14 cellular contexts compared by ENCODE assay signal in genomic region chr2:195486520-195486919, GRCh38.
DNase-seq lines count a peak whose midpoint lies in the region; ATAC-seq, FAIRE-seq and TF ChIP-seq lines count a peak whose summit lies in the region.
"Had no signal": no experiment of that assay in that cellular context is flagged by ENCODE, and none has a peak within 500 bp of the region (broad histone marks: within the 10 kb centered on the region; RNA-seq: fewer than 3 reads in every experiment).

No MANE protein-coding gene starts in this region.

- H2AFZ ChIP-seq in Karpas-422 (ENCODE audit: low read length), result no peak overlapping the region

- H3K4me3 ChIP-seq in Karpas-422 (ENCODE audit: low read length) (no peak overlapping the region), right lobe of liver (no peak overlapping the region), mesendoderm (ENCODE audit: low read length) (no peak overlapping the region)
- H3K4me3 ChIP-seq: body of pancreas had no signal

- H3K23ac ChIP-seq in mesendoderm (ENCODE audit: low read length), result no peak overlapping the region

- TF ChIP-seq CTCF in right lobe of liver (IDR thresholded peaks at IDR 0.05), result no peak

- no peak overlapping the region for H3K18ac ChIP-seq in mesendoderm (ENCODE audit: low read length)

- no peak overlapping the region for H4K8ac ChIP-seq in mesendoderm (ENCODE audit: low read depth, low read length)

- H3K27ac Mint-ChIP-seq in activated naive CD4-positive, alpha-beta T cell treated with anti-CD3 and anti-CD28 coated beads, Interleukin-2, amount 50 U/mL, for 72 hours, result peak overlapping the region in 1 of 2 donors; percentile 89
- H3K27ac Mint-ChIP-seq in activated CD8-positive, alpha-beta T cell treated with anti-CD3 and anti-CD28 coated beads, Interleukin-2, amount 10 ng/mL, durations not matched to agents 7 days and 5 days, result peak overlapping the region; percentile 47
- no peak overlapping the region for H3K27ac Mint-ChIP-seq in stimulated activated effector memory CD8-positive, alpha-beta T cell treated with anti-CD3 and anti-CD28 coated beads, Interleukin-12 subunit alpha, Interleukin-12 subunit beta, amount 100 ng/mL, for 72 hours

- H3K36me3 Mint-ChIP-seq in activated naive CD4-positive, alpha-beta T cell treated with anti-CD3 and anti-CD28 coated beads, Interleukin-2, amount 50 U/mL, for 72 hours, result peaks cover 5 to 33% of the 10 kb centered on the region in 2 donors
- H3K36me3 Mint-ChIP-seq in activated CD8-positive, alpha-beta T cell treated with anti-CD3 and anti-CD28 coated beads, Interleukin-2, amount 10 ng/mL, durations not matched to agents 7 days and 5 days (ENCODE audit: low read depth), result peaks cover 26% of the 10 kb centered on the region
- no peaks in the 10 kb centered on the region for H3K36me3 Mint-ChIP-seq in stimulated activated effector memory CD8-positive, alpha-beta T cell treated with anti-CD3 and anti-CD28 coated beads, Interleukin-12 subunit alpha, Interleukin-12 subunit beta, amount 100 ng/mL, for 72 hours

- H3K4me1 ChIP-seq in Karpas-422 (ENCODE audit: low read length), result peaks cover 8% of the 10 kb centered on the region
- no peaks in the 10 kb centered on the region for H3K4me1 ChIP-seq in right lobe of liver
- H3K4me1 ChIP-seq in mesendoderm (ENCODE audit: control insufficient read depth, low read depth, low read length), result no peaks in the 10 kb centered on the region
- H3K4me1 ChIP-seq: body of pancreas had no signal

- H2BK120ac ChIP-seq in mesendoderm (ENCODE audit: low read depth, low read length), result no peak overlapping the region

- peaks cover 5 to 19% of the 10 kb centered on the region in 2 donors for H3K9me3 Mint-ChIP-seq in activated naive CD4-positive, alpha-beta T cell treated with anti-CD3 and anti-CD28 coated beads, Interleukin-2, amount 50 U/mL, for 72 hours
- peaks cover 4% of the 10 kb centered on the region for H3K9me3 Mint-ChIP-seq in activated CD8-positive, alpha-beta T cell treated with anti-CD3 and anti-CD28 coated beads, Interleukin-2, amount 10 ng/mL, durations not matched to agents 7 days and 5 days (ENCODE audit: insufficient read depth)
- H3K9me3 Mint-ChIP-seq in stimulated activated effector memory CD8-positive, alpha-beta T cell treated with anti-CD3 and anti-CD28 coated beads, Interleukin-12 subunit alpha, Interleukin-12 subunit beta, amount 100 ng/mL, for 72 hours, result no peaks in the 10 kb centered on the region
- H3K9me3 Mint-ChIP-seq: neural crest cell had no signal

- no peak overlapping the region for H3K56ac ChIP-seq in mesendoderm (ENCODE audit: low read length)

- H3K79me2 ChIP-seq in Karpas-422 (ENCODE audit: low read length) (no peaks in the 10 kb centered on the region), mesendoderm (ENCODE audit: control insufficient read depth, insufficient read depth, low read length) (no peaks in the 10 kb centered on the region)

- no peak overlapping the region for H2BK15ac ChIP-seq in mesendoderm (replicated peaks; ENCODE audit: low read depth)

- no peaks in the 10 kb centered on the region for H3K27me3 Mint-ChIP-seq in activated CD8-positive, alpha-beta T cell treated with anti-CD3 and anti-CD28 coated beads, Interleukin-2, amount 10 ng/mL, durations not matched to agents 7 days and 5 days (ENCODE audit: low read depth)

- H3K4me2 ChIP-seq in Karpas-422 (ENCODE audit: low read depth, low read length, poor library complexity, severe bottlenecking), result no peak overlapping the region
- no peak overlapping the region for H3K4me2 ChIP-seq in mesendoderm (ENCODE audit: low read length)

- DNase-seq in activated naive CD4-positive, alpha-beta T cell treated with anti-CD3 and anti-CD28 coated beads, Interleukin-2, amount 50 U/mL, for 72 hours (ENCODE audit: low spot score in 2 of 2), result no peak
- no peak for DNase-seq in activated naive CD4-positive, alpha-beta T cell (lab: John Stamatoyannopoulos, UW)
- DNase-seq in Karpas-422, result no peak
- no peak for DNase-seq in activated CD8-positive, alpha-beta T cell treated with anti-CD3 and anti-CD28 coated beads, Interleukin-2, amount 10 ng/mL, durations not matched to agents 7 days and 5 days
- DNase-seq in stimulated activated effector memory CD8-positive, alpha-beta T cell treated with anti-CD3 and anti-CD28 coated beads, Interleukin-12 subunit alpha, Interleukin-12 subunit beta, amount 100 ng/mL, for 72 hours (ENCODE audit: low spot score in 2 of 2), result no peak
- DNase-seq in GM12892 (ENCODE audit: insufficient read length), result no peak
- no peak for DNase-seq in right lobe of liver
- no peak for DNase-seq in mesendoderm
- DNase-seq: body of pancreas, DMS 273 treated with DMSO at 0.1 percent for 48 hours, NCI-H2029, NCI-H526 had no signal

- WGBS in right lobe of liver (ENCODE audit: insufficient coverage, low coverage, low lambda C conversion rate, missing lambda C conversion rate), result 37% methylated on average over 2 of the region's 2 CpGs
- no CpG with 5 or more reads among the region's 2 CpGs for WGBS in mesendoderm (ENCODE audit: extremely low coverage, insufficient coverage, low lambda C conversion rate)

- H2AK5ac ChIP-seq in mesendoderm (ENCODE audit: low read length), result no peak overlapping the region

- FAIRE-seq in GM12892 (lab: Jason Lieb, UNC), result no peak
- FAIRE-seq: islet of Langerhans had no signal

- POLR2A ChIA-PET in activated CD8-positive, alpha-beta T cell treated with anti-CD3 and anti-CD28 coated beads, Interleukin-2, amount 10 ng/mL, durations not matched to agents 7 days and 5 days (lab: Charles Lee), result interaction anchor here (0.6 to 2.0 kb wide), 6 partner anchors 17 to 173 kb away, joined by 3 to 16 read pairs (median 5); no protein-coding TSS in a partner anchor

- H4K5ac ChIP-seq in mesendoderm (ENCODE audit: low read length), result no peak overlapping the region

- CTCF ChIA-PET in activated CD8-positive, alpha-beta T cell treated with anti-CD3 and anti-CD28 coated beads, Interleukin-2, amount 10 ng/mL, durations not matched to agents 7 days and 5 days (lab: Charles Lee), result interaction anchor here (0.9 to 2.0 kb wide), 4 partner anchors 47 to 174 kb away, joined by 3 to 6 read pairs (median 4); no protein-coding TSS in a partner anchor

- 0 out of 2 replicates have a peak overlapping the region, but pooled peaks have one; percentile 14 for H3K27ac ChIP-seq in Karpas-422 (ENCODE audit: low read length)
- no peak overlapping the region for H3K27ac ChIP-seq in right lobe of liver
- H3K27ac ChIP-seq in mesendoderm (ENCODE audit: low read depth, low read length), result no peak overlapping the region
- H3K27ac ChIP-seq: body of pancreas had no signal

- H3K9me3 ChIP-seq in Karpas-422 (ENCODE audit: low read length), result no peaks in the 10 kb centered on the region
- no peaks in the 10 kb centered on the region for H3K9me3 ChIP-seq in right lobe of liver
- H3K9me3 ChIP-seq: body of pancreas had no signal

- ATAC-seq in activated naive CD4-positive, alpha-beta T cell treated with anti-CD3 and anti-CD28 coated beads, Interleukin-2, amount 50 U/mL, for 72 hours, result peak; percentile 39 to 86
- ATAC-seq in activated CD8-positive, alpha-beta T cell treated with anti-CD3 and anti-CD28 coated beads, Interleukin-2, amount 10 ng/mL, durations not matched to agents 7 days and 5 days, result peak; percentile 70
- ATAC-seq in stimulated activated effector memory CD8-positive, alpha-beta T cell treated with anti-CD3 and anti-CD28 coated beads, Interleukin-12 subunit alpha, Interleukin-12 subunit beta, amount 100 ng/mL, for 72 hours, result peak; percentile 81
- no peak for ATAC-seq in right lobe of liver
- ATAC-seq: body of pancreas had no signal

- no peaks in the 10 kb centered on the region for H3K79me1 ChIP-seq in mesendoderm (ENCODE audit: low read length)

- H3K36me3 ChIP-seq in Karpas-422 (ENCODE audit: insufficient read depth, low read length), result no peaks in the 10 kb centered on the region
- H3K36me3 ChIP-seq in right lobe of liver, result no peaks in the 10 kb centered on the region
- no peaks in the 10 kb centered on the region for H3K36me3 ChIP-seq in mesendoderm (ENCODE audit: control insufficient read depth, insufficient read depth, low read length)

- no peaks in the 10 kb centered on the region for H3K27me3 ChIP-seq in Karpas-422 (ENCODE audit: low read length)
- H3K27me3 ChIP-seq in right lobe of liver, result no peaks in the 10 kb centered on the region
- no peaks in the 10 kb centered on the region for H3K27me3 ChIP-seq in mesendoderm (ENCODE audit: insufficient read depth, low read length, poor library complexity)
- H3K27me3 ChIP-seq: body of pancreas had no signal

- no peaks in the 10 kb centered on the region for H3K9me2 ChIP-seq in Karpas-422 (replicated peaks; ENCODE audit: insufficient read depth, low read length)

- H3K9ac ChIP-seq in Karpas-422 (ENCODE audit: low read length) (no peak overlapping the region), mesendoderm (ENCODE audit: low read length) (no peak overlapping the region)

- peak overlapping the region; percentile 32 for H3K4me3 Mint-ChIP-seq in activated CD8-positive, alpha-beta T cell treated with anti-CD3 and anti-CD28 coated beads, Interleukin-2, amount 10 ng/mL, durations not matched to agents 7 days and 5 days
- H3K4me3 Mint-ChIP-seq in stimulated activated effector memory CD8-positive, alpha-beta T cell treated with anti-CD3 and anti-CD28 coated beads, Interleukin-12 subunit alpha, Interleukin-12 subunit beta, amount 100 ng/mL, for 72 hours, result peak overlapping the region; percentile 17
- H3K4me3 Mint-ChIP-seq: neural crest cell had no signal

- no peak overlapping the region for H3K4ac ChIP-seq in mesendoderm (ENCODE audit: low read depth, low read length)

- H4K20me1 ChIP-seq in Karpas-422 (ENCODE audit: insufficient read depth, low read depth, low read length), result no peaks in the 10 kb centered on the region

- TF ChIP-seq POLR2A in GM12892 (IDR thresholded peaks at IDR 0.05; ENCODE audit: low read depth, low read length) (no peak), right lobe of liver (IDR thresholded peaks at IDR 0.05) (no peak)

- H3K4me1 Mint-ChIP-seq in activated CD8-positive, alpha-beta T cell treated with anti-CD3 and anti-CD28 coated beads, Interleukin-2, amount 10 ng/mL, durations not matched to agents 7 days and 5 days (ENCODE audit: low read depth), result peaks cover 37% of the 10 kb centered on the region
- H3K4me1 Mint-ChIP-seq in stimulated activated effector memory CD8-positive, alpha-beta T cell treated with anti-CD3 and anti-CD28 coated beads, Interleukin-12 subunit alpha, Interleukin-12 subunit beta, amount 100 ng/mL, for 72 hours, result peaks cover 11% of the 10 kb centered on the region

- no peak overlapping the region for H2BK5ac ChIP-seq in mesendoderm (ENCODE audit: low read length)

- intact Hi-C loops in right lobe of liver (cut with DNase I), result no loop called here

Comparison
In these comparisons a context has a peak if more than half of its experiments do, and no peak if none do; other contexts are left out.
1. ATAC-seq: peak in activated naive CD4-positive, alpha-beta T cell treated with anti-CD3 and anti-CD28 coated beads, Interleukin-2, amount 50 U/mL, for 72 hours (2 of 2), activated CD8-positive, alpha-beta T cell treated with anti-CD3 and anti-CD28 coated beads, Interleukin-2, amount 10 ng/mL, durations not matched to agents 7 days and 5 days (single experiment) and stimulated activated effector memory CD8-positive, alpha-beta T cell treated with anti-CD3 and anti-CD28 coated beads, Interleukin-12 subunit alpha, Interleukin-12 subunit beta, amount 100 ng/mL, for 72 hours (single experiment); none in right lobe of liver (0 of 4).